1 cellular context compared by ENCODE assay signal in the genomic region with DNA sequence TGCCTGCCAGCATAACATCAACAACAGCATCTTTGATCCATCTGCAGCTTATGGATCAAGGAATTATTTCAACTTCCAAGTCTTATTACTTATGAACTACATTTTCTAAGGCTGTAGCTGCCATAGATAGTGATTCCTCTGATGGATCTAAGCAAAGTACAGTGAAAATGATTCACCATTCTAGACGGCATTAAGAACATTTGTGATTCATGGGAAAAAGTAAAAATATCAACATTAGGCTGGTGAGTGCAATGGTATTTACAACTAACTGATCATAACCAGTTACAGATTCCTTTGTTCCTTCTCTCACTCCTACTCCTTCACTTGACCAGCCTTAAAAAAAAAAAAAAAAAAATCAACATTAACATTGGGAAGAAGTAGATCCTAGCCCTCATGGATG.
TF ChIP-seq lines count a peak whose summit lies in the region.

No MANE protein-coding gene starts in this region.

TF ChIP-seq in GM23338, 12 proteins besides CTCF, POLR2A, EP300 and RAD21 (continued from another document):
- TF ChIP-seq, protein P1, sequence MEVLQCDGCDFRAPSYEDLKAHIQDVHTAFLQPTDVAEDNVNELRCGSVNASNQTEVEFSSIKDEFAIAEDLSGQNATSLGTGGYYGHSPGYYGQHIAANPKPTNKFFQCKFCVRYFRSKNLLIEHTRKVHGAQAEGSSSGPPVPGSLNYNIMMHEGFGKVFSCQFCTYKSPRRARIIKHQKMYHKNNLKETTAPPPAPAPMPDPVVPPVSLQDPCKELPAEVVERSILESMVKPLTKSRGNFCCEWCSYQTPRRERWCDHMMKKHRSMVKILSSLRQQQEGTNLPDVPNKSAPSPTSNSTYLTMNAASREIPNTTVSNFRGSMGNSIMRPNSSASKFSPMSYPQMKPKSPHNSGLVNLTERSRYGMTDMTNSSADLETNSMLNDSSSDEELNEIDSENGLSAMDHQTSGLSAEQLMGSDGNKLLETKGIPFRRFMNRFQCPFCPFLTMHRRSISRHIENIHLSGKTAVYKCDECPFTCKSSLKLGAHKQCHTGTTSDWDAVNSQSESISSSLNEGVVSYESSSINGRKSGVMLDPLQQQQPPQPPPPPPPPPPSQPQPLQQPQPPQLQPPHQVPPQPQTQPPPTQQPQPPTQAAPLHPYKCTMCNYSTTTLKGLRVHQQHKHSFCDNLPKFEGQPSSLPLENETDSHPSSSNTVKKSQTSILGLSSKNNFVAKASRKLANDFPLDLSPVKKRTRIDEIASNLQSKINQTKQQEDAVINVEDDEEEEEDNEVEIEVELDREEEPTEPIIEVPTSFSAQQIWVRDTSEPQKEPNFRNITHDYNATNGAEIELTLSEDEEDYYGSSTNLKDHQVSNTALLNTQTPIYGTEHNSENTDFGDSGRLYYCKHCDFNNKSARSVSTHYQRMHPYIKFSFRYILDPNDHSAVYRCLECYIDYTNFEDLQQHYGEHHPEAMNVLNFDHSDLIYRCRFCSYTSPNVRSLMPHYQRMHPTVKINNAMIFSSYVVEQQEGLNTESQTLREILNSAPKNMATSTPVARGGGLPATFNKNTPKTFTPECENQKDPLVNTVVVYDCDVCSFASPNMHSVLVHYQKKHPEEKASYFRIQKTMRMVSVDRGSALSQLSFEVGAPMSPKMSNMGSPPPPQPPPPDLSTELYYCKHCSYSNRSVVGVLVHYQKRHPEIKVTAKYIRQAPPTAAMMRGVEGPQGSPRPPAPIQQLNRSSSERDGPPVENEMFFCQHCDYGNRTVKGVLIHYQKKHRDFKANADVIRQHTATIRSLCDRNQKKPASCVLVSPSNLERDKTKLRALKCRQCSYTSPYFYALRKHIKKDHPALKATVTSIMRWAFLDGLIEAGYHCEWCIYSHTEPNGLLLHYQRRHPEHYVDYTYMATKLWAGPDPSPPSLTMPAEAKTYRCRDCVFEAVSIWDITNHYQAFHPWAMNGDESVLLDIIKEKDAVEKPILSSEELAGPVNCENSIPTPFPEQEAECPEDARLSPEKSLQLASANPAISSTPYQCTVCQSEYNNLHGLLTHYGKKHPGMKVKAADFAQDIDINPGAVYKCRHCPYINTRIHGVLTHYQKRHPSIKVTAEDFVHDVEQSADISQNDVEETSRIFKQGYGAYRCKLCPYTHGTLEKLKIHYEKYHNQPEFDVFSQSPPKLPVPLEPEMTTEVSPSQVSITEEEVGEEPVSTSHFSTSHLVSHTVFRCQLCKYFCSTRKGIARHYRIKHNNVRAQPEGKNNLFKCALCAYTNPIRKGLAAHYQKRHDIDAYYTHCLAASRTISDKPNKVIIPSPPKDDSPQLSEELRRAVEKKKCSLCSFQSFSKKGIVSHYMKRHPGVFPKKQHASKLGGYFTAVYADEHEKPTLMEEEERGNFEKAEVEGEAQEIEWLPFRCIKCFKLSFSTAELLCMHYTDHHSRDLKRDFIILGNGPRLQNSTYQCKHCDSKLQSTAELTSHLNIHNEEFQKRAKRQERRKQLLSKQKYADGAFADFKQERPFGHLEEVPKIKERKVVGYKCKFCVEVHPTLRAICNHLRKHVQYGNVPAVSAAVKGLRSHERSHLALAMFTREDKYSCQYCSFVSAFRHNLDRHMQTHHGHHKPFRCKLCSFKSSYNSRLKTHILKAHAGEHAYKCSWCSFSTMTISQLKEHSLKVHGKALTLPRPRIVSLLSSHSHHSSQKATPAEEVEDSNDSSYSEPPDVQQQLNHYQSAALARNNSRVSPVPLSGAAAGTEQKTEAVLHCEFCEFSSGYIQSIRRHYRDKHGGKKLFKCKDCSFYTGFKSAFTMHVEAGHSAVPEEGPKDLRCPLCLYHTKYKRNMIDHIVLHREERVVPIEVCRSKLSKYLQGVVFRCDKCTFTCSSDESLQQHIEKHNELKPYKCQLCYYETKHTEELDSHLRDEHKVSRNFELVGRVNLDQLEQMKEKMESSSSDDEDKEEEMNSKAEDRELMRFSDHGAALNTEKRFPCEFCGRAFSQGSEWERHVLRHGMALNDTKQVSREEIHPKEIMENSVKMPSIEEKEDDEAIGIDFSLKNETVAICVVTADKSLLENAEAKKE (CRISPR knock-in tag; IDR thresholded peaks at IDR 0.05) = no peak
- no peak for TF ChIP-seq CREB1 (CRISPR knock-in tag; IDR thresholded peaks at IDR 0.05; ENCODE audit: low read depth)
